In genomic region chr16:86444274-86445060, GRCh38 we compare ENCODE assay signal across 1 cellular context.
TF ChIP-seq lines count a peak whose summit lies in the region.

No MANE protein-coding gene starts in this region.

TF ChIP-seq in IMR-90, 13 proteins besides CTCF, POLR2A, EP300 and RAD21 (continued from another document):
- TF ChIP-seq NFE2L2 (IDR thresholded peaks at IDR 0.05; ENCODE audit: low read depth, low read length) (no peak), CEBPB (IDR thresholded peaks at IDR 0.05; ENCODE audit: low read depth, low read length) (no peak), MAZ (IDR thresholded peaks at IDR 0.05; ENCODE audit: borderline replicate concordance, low read depth, low read length) (no peak), SMC3 (IDR thresholded peaks at IDR 0.05; ENCODE audit: low read depth, low read length) (no peak), USF2 (IDR thresholded peaks at IDR 0.05; ENCODE audit: low read depth, low read length) (no peak), BHLHE40 (IDR thresholded peaks at IDR 0.05; ENCODE audit: low read depth, low read length) (no peak), MXI1 (IDR thresholded peaks at IDR 0.05; ENCODE audit: borderline replicate concordance, low read depth, low read length) (no peak), ELK1 (IDR thresholded peaks at IDR 0.05; ENCODE audit: borderline replicate concordance, low read depth, low read length) (no peak), RFX5 (IDR thresholded peaks at IDR 0.05; ENCODE audit: low read depth, low read length) (no peak), FOS (IDR thresholded peaks at IDR 0.05; ENCODE audit: low read depth, low read length) (no peak), MAFK (IDR thresholded peaks at IDR 0.05; ENCODE audit: low read depth, low read length) (no peak)
